ENCODE assay signal across 18 cellular contexts in the genomic region with DNA sequence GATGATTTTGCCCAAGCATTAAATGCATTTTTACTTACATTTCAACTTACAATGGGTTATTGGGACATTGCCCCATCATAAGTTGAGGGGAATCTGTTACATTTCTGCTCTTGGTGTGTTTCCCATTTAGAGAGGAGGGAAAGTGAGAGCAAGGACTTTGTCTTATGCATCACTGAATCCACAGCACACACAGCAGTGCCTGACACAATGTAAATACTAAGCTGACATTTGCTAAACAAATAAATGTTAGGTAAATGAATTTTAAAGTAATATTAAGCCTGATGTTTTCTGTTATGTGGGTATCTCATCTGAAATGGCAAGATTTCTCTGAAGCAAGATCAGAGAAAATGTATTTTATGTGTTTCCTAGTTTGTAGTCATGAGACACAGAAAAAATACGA.
"Had no signal": no experiment of that assay in that cellular context is flagged by ENCODE, and none has a peak within 500 bp of the region (broad histone marks: within the 10 kb centered on the region; RNA-seq: fewer than 3 reads in every experiment).

No MANE protein-coding gene starts in this region.

- H3K36me3 ChIP-seq: cardiac muscle cell, lower lobe of right lung, sigmoid colon had no signal

- H3K4me1 ChIP-seq: lower lobe of right lung, testis had no signal

- DNase-seq: activated CD4-positive, alpha-beta T cell treated with anti-CD3 and anti-CD28 coated beads for 36 hours; activated CD4-positive, alpha-beta T cell treated with anti-CD3 and anti-CD28 coated beads, Interleukin-2, amount 50 U/mL, for 48 hours; activated gamma-delta T cell treated with Interleukin-2 at 50 U/mL for 16 hours; amniotic stem cell; effector memory CD8-positive, alpha-beta T cell; foreskin fibroblast; islet precursor cell; lower lobe of right lung; sigmoid colon; stimulated activated CD4-positive, alpha-beta T cell treated with anti-CD3 and anti-CD28 coated beads, Interleukin-4, amount 100 ng/mL, for 24 hours; testis had no signal

- ATAC-seq: activated CD4-positive, alpha-beta T cell treated with anti-CD3 and anti-CD28 coated beads for 36 hours; effector memory CD8-positive, alpha-beta T cell; lower lobe of right lung; natural killer cell treated with Interleukin-12 subunit alpha and Interleukin-12 subunit beta and Interleukin-15 and Interleukin-18, amount 100 ng/mL, for 72 hours; stimulated activated memory B cell treated with anti-CD40 and anti-IgM and Interleukin-4, amounts not matched to agents 10 μg/mL and 1 μg/mL and 100 μg/mL, for 72 hours; WTC11 had no signal

- H2AFZ ChIP-seq: hepatocyte had no signal

- H3K4me2 ChIP-seq: hepatocyte had no signal

- H3K9me3 ChIP-seq: lower lobe of right lung, sigmoid colon, testis had no signal

- H3K27ac ChIP-seq: cardiac muscle cell, epithelial cell of prostate, hepatocyte, lower lobe of right lung, sigmoid colon, testis had no signal

- FAIRE-seq: TTC549 had no signal

- H3K4me3 ChIP-seq: cardiac muscle cell, hepatocyte, lower lobe of right lung, sigmoid colon, testis had no signal

- H3K79me2 ChIP-seq: hepatocyte had no signal
